Comparison of ENCODE assay signal across 1 cellular context in the genomic region with DNA sequence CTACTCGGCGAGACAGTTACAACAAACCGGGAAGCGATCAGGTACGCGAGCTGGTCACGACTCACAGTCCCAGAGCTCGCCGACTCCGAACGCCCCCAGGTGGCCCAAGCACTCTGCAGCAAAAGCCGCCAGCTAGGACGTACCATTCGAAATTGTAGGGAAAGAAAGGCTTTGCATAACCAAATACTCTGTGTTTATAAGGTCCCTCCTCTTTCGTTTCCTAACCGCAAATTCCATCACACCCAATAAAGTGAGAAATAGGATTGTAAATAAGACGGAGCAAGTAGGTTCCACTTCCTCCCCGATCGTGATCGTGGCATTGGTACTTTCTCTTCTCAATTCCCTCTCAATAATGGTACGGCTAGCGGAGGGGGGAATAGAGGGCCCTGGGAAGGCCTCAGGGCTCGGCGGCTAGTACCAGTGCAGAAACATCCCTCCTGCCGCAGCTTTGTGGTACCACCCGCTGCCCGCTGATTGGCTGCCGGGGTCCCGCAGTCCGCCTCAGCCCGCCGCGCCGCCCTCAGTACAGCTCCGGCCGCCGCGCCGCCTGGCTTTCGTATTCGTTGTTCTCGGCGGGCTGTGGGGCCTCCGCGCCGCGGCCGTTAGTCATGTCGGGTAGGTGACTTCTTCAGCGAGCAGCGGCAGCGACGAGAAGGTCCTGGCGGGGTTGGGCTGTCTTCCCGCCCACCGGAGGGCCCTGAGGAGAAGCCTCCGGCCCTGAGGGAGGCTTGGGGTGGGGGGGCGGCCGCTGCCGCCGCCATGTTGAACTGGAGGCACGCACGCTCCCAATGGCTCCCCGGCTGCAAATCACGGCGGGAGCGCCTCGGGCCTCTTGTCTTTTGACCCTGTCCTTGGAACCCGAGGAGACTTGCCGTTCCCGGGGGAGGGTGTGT.
TF ChIP-seq lines count a peak whose summit lies in the region.

TSS of gene TAF15 (plus strand) at position 523 of the 893 bp plus-strand sequence. CDS start at position 609, 86 bp downstream.

TF ChIP-seq in WTC11, 78 proteins besides CTCF, POLR2A, EP300 and RAD21 (continued from another document and continues in another):
- TF ChIP-seq, protein P1, sequence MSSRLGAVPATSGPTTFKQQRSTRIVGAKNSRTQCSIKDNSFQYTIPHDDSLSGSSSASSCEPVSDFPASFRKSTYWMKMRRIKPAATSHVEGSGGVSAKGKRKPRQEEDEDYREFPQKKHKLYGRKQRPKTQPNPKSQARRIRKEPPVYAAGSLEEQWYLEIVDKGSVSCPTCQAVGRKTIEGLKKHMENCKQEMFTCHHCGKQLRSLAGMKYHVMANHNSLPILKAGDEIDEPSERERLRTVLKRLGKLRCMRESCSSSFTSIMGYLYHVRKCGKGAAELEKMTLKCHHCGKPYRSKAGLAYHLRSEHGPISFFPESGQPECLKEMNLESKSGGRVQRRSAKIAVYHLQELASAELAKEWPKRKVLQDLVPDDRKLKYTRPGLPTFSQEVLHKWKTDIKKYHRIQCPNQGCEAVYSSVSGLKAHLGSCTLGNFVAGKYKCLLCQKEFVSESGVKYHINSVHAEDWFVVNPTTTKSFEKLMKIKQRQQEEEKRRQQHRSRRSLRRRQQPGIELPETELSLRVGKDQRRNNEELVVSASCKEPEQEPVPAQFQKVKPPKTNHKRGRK (CRISPR knock-in tag; IDR thresholded peaks at IDR 0.05; ENCODE audit: borderline replicate concordance), result no peak
- TF ChIP-seq IRF1 (CRISPR knock-in tag; IDR thresholded peaks at IDR 0.05) (peak; percentile 21; the same call in 1 of the 2 replicates), PRRX2 (CRISPR knock-in tag; IDR thresholded peaks at IDR 0.05) (no peak), TCF7 (CRISPR knock-in tag; IDR thresholded peaks at IDR 0.05; ENCODE audit: low read depth) (no peak), HMGXB4 (CRISPR knock-in tag; IDR thresholded peaks at IDR 0.05) (peak; percentile 85; the same call in 1 of the 2 replicates), JAZF1 (CRISPR knock-in tag; IDR thresholded peaks at IDR 0.05) (no peak), EMX1 (CRISPR knock-in tag; IDR thresholded peaks at IDR 0.05) (no peak), CREM (CRISPR knock-in tag; IDR thresholded peaks at IDR 0.05) (no peak), ZNF423 (CRISPR knock-in tag; IDR thresholded peaks at IDR 0.05) (no peak), NFATC4 (CRISPR knock-in tag; IDR thresholded peaks at IDR 0.05) (no peak; the same call in 1 of the 2 replicates), ZNF416 (CRISPR knock-in tag; IDR thresholded peaks at IDR 0.05) (no peak), MYBL2 (CRISPR knock-in tag; IDR thresholded peaks at IDR 0.05) (peak; percentile 83; the same call in 1 of the 2 replicates), SMAD3 (CRISPR knock-in tag; IDR thresholded peaks at IDR 0.05; ENCODE audit: borderline replicate concordance) (no peak), AFF4 (CRISPR knock-in tag; IDR thresholded peaks at IDR 0.05; ENCODE audit: borderline replicate concordance) (no peak), FOXK1 (CRISPR knock-in tag; IDR thresholded peaks at IDR 0.05) (peak; percentile 49; the same call in 1 of the 2 replicates), ZNF671 (CRISPR knock-in tag; IDR thresholded peaks at IDR 0.05) (no peak), ZBTB21 (CRISPR knock-in tag; IDR thresholded peaks at IDR 0.05; ENCODE audit: borderline replicate concordance) (no peak), TEAD1 (CRISPR knock-in tag; IDR thresholded peaks at IDR 0.05) (no peak), CREB1 (CRISPR knock-in tag; IDR thresholded peaks at IDR 0.05) (no peak), ZNF138 (CRISPR knock-in tag; conservative IDR thresholded peaks at IDR 0.05) (no peak), OVOL2 (CRISPR knock-in tag; IDR thresholded peaks at IDR 0.05; ENCODE audit: borderline replicate concordance) (no peak)
- TF ChIP-seq, protein P2, sequence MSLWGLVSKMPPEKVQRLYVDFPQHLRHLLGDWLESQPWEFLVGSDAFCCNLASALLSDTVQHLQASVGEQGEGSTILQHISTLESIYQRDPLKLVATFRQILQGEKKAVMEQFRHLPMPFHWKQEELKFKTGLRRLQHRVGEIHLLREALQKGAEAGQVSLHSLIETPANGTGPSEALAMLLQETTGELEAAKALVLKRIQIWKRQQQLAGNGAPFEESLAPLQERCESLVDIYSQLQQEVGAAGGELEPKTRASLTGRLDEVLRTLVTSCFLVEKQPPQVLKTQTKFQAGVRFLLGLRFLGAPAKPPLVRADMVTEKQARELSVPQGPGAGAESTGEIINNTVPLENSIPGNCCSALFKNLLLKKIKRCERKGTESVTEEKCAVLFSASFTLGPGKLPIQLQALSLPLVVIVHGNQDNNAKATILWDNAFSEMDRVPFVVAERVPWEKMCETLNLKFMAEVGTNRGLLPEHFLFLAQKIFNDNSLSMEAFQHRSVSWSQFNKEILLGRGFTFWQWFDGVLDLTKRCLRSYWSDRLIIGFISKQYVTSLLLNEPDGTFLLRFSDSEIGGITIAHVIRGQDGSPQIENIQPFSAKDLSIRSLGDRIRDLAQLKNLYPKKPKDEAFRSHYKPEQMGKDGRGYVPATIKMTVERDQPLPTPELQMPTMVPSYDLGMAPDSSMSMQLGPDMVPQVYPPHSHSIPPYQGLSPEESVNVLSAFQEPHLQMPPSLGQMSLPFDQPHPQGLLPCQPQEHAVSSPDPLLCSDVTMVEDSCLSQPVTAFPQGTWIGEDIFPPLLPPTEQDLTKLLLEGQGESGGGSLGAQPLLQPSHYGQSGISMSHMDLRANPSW (CRISPR knock-in tag; conservative IDR thresholded peaks at IDR 0.05; ENCODE audit: low read depth), result no peak
- TF ChIP-seq, protein P3, sequence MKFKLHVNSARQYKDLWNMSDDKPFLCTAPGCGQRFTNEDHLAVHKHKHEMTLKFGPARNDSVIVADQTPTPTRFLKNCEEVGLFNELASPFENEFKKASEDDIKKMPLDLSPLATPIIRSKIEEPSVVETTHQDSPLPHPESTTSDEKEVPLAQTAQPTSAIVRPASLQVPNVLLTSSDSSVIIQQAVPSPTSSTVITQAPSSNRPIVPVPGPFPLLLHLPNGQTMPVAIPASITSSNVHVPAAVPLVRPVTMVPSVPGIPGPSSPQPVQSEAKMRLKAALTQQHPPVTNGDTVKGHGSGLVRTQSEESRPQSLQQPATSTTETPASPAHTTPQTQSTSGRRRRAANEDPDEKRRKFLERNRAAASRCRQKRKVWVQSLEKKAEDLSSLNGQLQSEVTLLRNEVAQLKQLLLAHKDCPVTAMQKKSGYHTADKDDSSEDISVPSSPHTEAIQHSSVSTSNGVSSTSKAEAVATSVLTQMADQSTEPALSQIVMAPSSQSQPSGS (CRISPR knock-in tag; IDR thresholded peaks at IDR 0.05; ENCODE audit: borderline replicate concordance, low read depth), result no peak
- TF ChIP-seq, protein P4, sequence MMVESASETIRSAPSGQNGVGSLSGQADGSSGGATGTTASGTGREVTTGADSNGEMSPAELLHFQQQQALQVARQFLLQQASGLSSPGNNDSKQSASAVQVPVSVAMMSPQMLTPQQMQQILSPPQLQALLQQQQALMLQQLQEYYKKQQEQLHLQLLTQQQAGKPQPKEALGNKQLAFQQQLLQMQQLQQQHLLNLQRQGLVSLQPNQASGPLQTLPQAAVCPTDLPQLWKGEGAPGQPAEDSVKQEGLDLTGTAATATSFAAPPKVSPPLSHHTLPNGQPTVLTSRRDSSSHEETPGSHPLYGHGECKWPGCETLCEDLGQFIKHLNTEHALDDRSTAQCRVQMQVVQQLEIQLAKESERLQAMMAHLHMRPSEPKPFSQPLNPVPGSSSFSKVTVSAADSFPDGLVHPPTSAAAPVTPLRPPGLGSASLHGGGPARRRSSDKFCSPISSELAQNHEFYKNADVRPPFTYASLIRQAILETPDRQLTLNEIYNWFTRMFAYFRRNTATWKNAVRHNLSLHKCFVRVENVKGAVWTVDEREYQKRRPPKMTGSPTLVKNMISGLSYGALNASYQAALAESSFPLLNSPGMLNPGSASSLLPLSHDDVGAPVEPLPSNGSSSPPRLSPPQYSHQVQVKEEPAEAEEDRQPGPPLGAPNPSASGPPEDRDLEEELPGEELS (CRISPR knock-in tag; IDR thresholded peaks at IDR 0.05), result peak; percentile 76; the same call in 1 of the 2 replicates
- TF ChIP-seq, protein P5, sequence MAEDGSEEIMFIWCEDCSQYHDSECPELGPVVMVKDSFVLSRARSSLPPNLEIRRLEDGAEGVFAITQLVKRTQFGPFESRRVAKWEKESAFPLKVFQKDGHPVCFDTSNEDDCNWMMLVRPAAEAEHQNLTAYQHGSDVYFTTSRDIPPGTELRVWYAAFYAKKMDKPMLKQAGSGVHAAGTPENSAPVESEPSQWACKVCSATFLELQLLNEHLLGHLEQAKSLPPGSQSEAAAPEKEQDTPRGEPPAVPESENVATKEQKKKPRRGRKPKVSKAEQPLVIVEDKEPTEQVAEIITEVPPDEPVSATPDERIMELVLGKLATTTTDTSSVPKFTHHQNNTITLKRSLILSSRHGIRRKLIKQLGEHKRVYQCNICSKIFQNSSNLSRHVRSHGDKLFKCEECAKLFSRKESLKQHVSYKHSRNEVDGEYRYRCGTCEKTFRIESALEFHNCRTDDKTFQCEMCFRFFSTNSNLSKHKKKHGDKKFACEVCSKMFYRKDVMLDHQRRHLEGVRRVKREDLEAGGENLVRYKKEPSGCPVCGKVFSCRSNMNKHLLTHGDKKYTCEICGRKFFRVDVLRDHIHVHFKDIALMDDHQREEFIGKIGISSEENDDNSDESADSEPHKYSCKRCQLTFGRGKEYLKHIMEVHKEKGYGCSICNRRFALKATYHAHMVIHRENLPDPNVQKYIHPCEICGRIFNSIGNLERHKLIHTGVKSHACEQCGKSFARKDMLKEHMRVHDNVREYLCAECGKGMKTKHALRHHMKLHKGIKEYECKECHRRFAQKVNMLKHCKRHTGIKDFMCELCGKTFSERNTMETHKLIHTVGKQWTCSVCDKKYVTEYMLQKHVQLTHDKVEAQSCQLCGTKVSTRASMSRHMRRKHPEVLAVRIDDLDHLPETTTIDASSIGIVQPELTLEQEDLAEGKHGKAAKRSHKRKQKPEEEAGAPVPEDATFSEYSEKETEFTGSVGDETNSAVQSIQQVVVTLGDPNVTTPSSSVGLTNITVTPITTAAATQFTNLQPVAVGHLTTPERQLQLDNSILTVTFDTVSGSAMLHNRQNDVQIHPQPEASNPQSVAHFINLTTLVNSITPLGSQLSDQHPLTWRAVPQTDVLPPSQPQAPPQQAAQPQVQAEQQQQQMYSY (CRISPR knock-in tag; IDR thresholded peaks at IDR 0.05), result no peak
- TF ChIP-seq, protein P6, sequence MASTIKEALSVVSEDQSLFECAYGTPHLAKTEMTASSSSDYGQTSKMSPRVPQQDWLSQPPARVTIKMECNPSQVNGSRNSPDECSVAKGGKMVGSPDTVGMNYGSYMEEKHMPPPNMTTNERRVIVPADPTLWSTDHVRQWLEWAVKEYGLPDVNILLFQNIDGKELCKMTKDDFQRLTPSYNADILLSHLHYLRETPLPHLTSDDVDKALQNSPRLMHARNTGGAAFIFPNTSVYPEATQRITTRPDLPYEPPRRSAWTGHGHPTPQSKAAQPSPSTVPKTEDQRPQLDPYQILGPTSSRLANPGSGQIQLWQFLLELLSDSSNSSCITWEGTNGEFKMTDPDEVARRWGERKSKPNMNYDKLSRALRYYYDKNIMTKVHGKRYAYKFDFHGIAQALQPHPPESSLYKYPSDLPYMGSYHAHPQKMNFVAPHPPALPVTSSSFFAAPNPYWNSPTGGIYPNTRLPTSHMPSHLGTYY (CRISPR knock-in tag; IDR thresholded peaks at IDR 0.05), result no peak
- TF ChIP-seq, protein P7, sequence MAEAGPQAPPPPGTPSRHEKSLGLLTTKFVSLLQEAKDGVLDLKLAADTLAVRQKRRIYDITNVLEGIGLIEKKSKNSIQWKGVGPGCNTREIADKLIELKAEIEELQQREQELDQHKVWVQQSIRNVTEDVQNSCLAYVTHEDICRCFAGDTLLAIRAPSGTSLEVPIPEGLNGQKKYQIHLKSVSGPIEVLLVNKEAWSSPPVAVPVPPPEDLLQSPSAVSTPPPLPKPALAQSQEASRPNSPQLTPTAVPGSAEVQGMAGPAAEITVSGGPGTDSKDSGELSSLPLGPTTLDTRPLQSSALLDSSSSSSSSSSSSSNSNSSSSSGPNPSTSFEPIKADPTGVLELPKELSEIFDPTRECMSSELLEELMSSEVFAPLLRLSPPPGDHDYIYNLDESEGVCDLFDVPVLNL (CRISPR knock-in tag; IDR thresholded peaks at IDR 0.05; ENCODE audit: borderline replicate concordance, low read depth), result peak; percentile 74; the same call in 1 of the 2 replicates
